ENCODE assay signal across 13 cellular contexts in the genomic region with DNA sequence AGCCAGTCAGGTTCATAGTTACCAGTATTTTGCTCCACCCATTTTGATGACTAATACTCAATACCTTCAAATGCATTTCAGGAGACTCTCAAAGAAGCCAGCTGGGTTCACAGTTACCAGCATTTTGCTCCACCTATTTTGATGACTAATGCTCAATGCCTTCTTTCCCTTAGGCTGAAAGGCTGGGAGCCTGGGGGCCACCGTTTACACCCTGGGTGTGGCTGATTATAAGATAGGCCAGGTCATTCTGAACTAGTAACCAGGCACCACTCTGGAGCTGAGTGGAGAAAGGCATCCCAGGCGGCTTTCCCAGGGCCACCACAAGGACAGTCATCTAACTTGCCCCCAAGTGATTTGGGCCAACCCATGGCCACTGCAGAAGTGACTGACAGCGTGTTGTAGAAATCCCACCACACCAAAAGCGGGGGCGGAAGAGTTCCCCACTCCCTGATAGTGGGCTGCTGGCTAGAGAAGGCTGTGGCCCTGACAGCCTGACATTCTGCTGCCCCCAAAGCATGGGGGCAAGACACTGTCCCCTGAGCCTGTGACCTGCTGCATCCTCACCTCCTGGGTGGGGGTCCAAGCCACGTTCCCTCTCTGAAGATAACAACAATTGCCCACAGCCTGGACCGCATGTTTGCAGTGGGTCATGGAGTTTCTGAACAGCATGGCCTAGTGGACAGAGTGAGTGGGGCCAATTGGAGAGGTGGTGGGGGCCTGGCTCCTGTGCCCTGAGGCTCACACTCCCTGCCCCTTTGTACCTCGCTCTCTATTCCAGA. TPM values are rescaled to one million over a fixed set of nuclear protein-coding genes. Genes with fewer than 3 reads are reported as not detected.
DNase-seq lines count a peak whose midpoint lies in the region; ATAC-seq and TF ChIP-seq lines count a peak whose summit lies in the region.
"Had no signal": no experiment of that assay in that cellular context is flagged by ENCODE, and none has a peak within 500 bp of the region (broad histone marks: within the 10 kb centered on the region; RNA-seq: fewer than 3 reads in every experiment).

No MANE protein-coding gene starts in this region.

- H3K79me2 ChIP-seq in SK-N-SH (ENCODE audit: insufficient read depth) = no peaks in the 10 kb centered on the region

- H3K9me2 ChIP-seq in SK-N-SH = no peaks in the 10 kb centered on the region

- peaks cover 10 to 33% of the 10 kb centered on the region in 2 experiments; a peak in 3 of 4 replicates for H3K4me1 ChIP-seq in SK-N-SH (ENCODE audit: control insufficient read depth in 1 of 2, insufficient read depth in 2 of 2, low read depth in 1 of 2, low read length in 1 of 2)
- H3K4me1 ChIP-seq in psoas muscle = no peaks in the 10 kb centered on the region
- H3K4me1 ChIP-seq: BE2C had no signal

- peak overlapping the region; percentile 41 for H3K4me2 ChIP-seq in SK-N-SH

- CTCF ChIA-PET in SK-N-SH (lab: Yijun Ruan, JAX) = no interaction called here

- no peak for TF ChIP-seq RAD21 in SK-N-SH (IDR thresholded peaks at IDR 0.05; ENCODE audit: low read length)

- H3K9me3 ChIP-seq in SK-N-SH (no peaks in the 10 kb centered on the region), psoas muscle (no peaks in the 10 kb centered on the region)
- H3K9me3 ChIP-seq: BE2C had no signal

- POLR2A ChIA-PET in SK-N-SH (lab: Yijun Ruan, JAX) = no interaction called here

- peak in 1 of 2 experiments; percentile 46; a peak in 1 of 4 replicates for TF ChIP-seq EP300 in SK-N-SH (IDR thresholded peaks at IDR 0.05; ENCODE audit: borderline replicate concordance in 1 of 2, low read depth in 1 of 2, low read length in 1 of 2)

- no peak overlapping the region for H2AFZ ChIP-seq in SK-N-SH (ENCODE audit: low read depth)

- intact Hi-C loops in cardiac septum (cut with DNase I) (no loop called here), Right ventricle myocardium superior (cut with DNase I) (no loop called here), psoas muscle (cut with DNase I) (no loop called here)

- peak; percentile 73 for DNase-seq in cardiac septum (ENCODE audit: low spot score)
- no peak for DNase-seq in Right ventricle myocardium superior
- no peak for DNase-seq in SK-N-SH
- peak; percentile 21 for DNase-seq in fibroblast of the conjunctiva (ENCODE audit: low read depth)
- DNase-seq in ureter (ENCODE audit: low spot score) = peak; percentile 83
- DNase-seq in T-helper 1 cell = no peak
- no peak for DNase-seq in psoas muscle
- DNase-seq: BE2C, left cardiac atrium, NCI-H2081 had no signal

- H4K20me1 ChIP-seq in SK-N-SH (ENCODE audit: insufficient read depth) = no peaks in the 10 kb centered on the region

- no peaks in the 10 kb centered on the region for H3K27me3 ChIP-seq in SK-N-SH (ENCODE audit: insufficient read depth)
- no peaks in the 10 kb centered on the region for H3K27me3 ChIP-seq in psoas muscle (ENCODE audit: insufficient read depth in 3 of 3, low read length in 2 of 3)
- H3K27me3 ChIP-seq: BE2C had no signal

- WGBS in SK-N-SH (ENCODE audit: low lambda C conversion rate) = 60% methylated on average over 5 of the region's 8 CpGs
- WGBS in psoas muscle, 3 donors = 81 to 90% (median 89%) methylated on average over 8 of the region's 8 CpGs

- ATAC-seq in Right ventricle myocardium superior (ENCODE audit: poor library complexity) = no peak
- no peak for ATAC-seq in HG03354 (IDR thresholded peaks at IDR 0.05; ENCODE audit: poor library complexity, severe bottlenecking, unreplicated experiment)
- no peak for ATAC-seq in psoas muscle
- ATAC-seq: WTC11 had no signal

- no peaks in the 10 kb centered on the region for H3F3A ChIP-seq in SK-N-SH (replicated peaks; ENCODE audit: insufficient read depth)

- 0 out of 2 replicates have a peak overlapping the region, but pooled peaks have one; percentile 19 for H3K9ac ChIP-seq in SK-N-SH

- H3K27ac ChIP-seq in SK-N-SH (ENCODE audit: low read depth in 2 of 2, low read length in 1 of 2) = no peak overlapping the region
- no peak overlapping the region for H3K27ac ChIP-seq in psoas muscle

- H3K4me3 ChIP-seq in SK-N-SH (ENCODE audit: low read depth in 2 of 2, low read length in 1 of 2) = no peak overlapping the region
- H3K4me3 ChIP-seq in psoas muscle = no peak overlapping the region

- H3K36me3 ChIP-seq in SK-N-SH (replicated peaks in 1 of 2; ENCODE audit: control insufficient read depth in 1 of 2, insufficient read depth in 2 of 2, low read length in 1 of 2) (no peaks in the 10 kb centered on the region), psoas muscle (ENCODE audit: insufficient read depth in 1 of 2, low read depth in 1 of 2) (no peaks in the 10 kb centered on the region)
- H3K36me3 ChIP-seq: BE2C had no signal

- TF ChIP-seq CTCF in SK-N-SH (IDR thresholded peaks at IDR 0.05) (no peak), psoas muscle (IDR thresholded peaks at IDR 0.05) (no peak)

TF ChIP-seq in SK-N-SH, 30 proteins besides CTCF, POLR2A, EP300 and RAD21 (continues in another document):
- TF ChIP-seq EZH2phosphoT487 (IDR thresholded peaks at IDR 0.05; ENCODE audit: borderline replicate concordance, low read depth) (no peak), TCF12 (IDR thresholded peaks at IDR 0.05) (peak; percentile 53), MEF2A (IDR thresholded peaks at IDR 0.05; ENCODE audit: borderline replicate concordance, low read depth) (no peak), NFIC (IDR thresholded peaks at IDR 0.05; ENCODE audit: borderline replicate concordance) (no peak), SMC3 (IDR thresholded peaks at IDR 0.05; ENCODE audit: low read depth, low read length) (no peak), RXRA (IDR thresholded peaks at IDR 0.05; ENCODE audit: borderline replicate concordance, low read depth) (no peak), FOSL2 (IDR thresholded peaks at IDR 0.05; ENCODE audit: borderline replicate concordance, low read depth) (peak; percentile 56; the same call in 1 of the 2 replicates), TEAD4 (IDR thresholded peaks at IDR 0.05; ENCODE audit: borderline replicate concordance, insufficient read depth) (no peak), TAF1 (IDR thresholded peaks at IDR 0.05; ENCODE audit: borderline replicate concordance, low read depth, low read length) (no peak), NRF1 (IDR thresholded peaks at IDR 0.05; ENCODE audit: low read depth, low read length) (no peak), RFX5 (IDR thresholded peaks at IDR 0.05; ENCODE audit: low read length) (no peak), GATA2 (CRISPR knock-in tag; IDR thresholded peaks at IDR 0.05) (no peak), JUND (IDR thresholded peaks at IDR 0.05) (peak; percentile 55; the same call in 1 of the 2 replicates), MXI1 (IDR thresholded peaks at IDR 0.05; ENCODE audit: low read depth, low read length) (no peak), YY1 (IDR thresholded peaks at IDR 0.05; ENCODE audit: low read depth) (no peak)
- TF ChIP-seq, protein P1, sequence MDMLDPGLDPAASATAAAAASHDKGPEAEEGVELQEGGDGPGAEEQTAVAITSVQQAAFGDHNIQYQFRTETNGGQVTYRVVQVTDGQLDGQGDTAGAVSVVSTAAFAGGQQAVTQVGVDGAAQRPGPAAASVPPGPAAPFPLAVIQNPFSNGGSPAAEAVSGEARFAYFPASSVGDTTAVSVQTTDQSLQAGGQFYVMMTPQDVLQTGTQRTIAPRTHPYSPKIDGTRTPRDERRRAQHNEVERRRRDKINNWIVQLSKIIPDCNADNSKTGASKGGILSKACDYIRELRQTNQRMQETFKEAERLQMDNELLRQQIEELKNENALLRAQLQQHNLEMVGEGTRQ (IDR thresholded peaks at IDR 0.05; ENCODE audit: borderline replicate concordance, low read depth, low read length) = no peak
- TF ChIP-seq, protein P2, sequence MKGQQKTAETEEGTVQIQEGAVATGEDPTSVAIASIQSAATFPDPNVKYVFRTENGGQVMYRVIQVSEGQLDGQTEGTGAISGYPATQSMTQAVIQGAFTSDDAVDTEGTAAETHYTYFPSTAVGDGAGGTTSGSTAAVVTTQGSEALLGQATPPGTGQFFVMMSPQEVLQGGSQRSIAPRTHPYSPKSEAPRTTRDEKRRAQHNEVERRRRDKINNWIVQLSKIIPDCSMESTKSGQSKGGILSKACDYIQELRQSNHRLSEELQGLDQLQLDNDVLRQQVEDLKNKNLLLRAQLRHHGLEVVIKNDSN (IDR thresholded peaks at IDR 0.05; ENCODE audit: borderline replicate concordance, low read depth) = no peak
- TF ChIP-seq, protein P3, sequence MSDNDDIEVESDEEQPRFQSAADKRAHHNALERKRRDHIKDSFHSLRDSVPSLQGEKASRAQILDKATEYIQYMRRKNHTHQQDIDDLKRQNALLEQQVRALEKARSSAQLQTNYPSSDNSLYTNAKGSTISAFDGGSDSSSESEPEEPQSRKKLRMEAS (IDR thresholded peaks at IDR 0.05; ENCODE audit: low read depth) = no peak
- TF ChIP-seq, protein P4, sequence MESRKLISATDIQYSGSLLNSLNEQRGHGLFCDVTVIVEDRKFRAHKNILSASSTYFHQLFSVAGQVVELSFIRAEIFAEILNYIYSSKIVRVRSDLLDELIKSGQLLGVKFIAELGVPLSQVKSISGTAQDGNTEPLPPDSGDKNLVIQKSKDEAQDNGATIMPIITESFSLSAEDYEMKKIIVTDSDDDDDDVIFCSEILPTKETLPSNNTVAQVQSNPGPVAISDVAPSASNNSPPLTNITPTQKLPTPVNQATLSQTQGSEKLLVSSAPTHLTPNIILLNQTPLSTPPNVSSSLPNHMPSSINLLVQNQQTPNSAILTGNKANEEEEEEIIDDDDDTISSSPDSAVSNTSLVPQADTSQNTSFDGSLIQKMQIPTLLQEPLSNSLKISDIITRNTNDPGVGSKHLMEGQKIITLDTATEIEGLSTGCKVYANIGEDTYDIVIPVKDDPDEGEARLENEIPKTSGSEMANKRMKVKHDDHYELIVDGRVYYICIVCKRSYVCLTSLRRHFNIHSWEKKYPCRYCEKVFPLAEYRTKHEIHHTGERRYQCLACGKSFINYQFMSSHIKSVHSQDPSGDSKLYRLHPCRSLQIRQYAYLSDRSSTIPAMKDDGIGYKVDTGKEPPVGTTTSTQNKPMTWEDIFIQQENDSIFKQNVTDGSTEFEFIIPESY (IDR thresholded peaks at IDR 0.05; ENCODE audit: borderline replicate concordance, low read depth) = no peak

RNA-seq across cellular contexts. Expression of a gene that starts 23.0 kb away (rescaled TPM):
- total RNA-seq in cardiac septum (0.16 TPM), Right ventricle myocardium superior (not detected), ureter (1.8 TPM), psoas muscle (under 1 TPM in 3 of 4 donors, not detected in 1; 0.07 to 0.15 (median 0.08) TPM)
- polyA plus RNA-seq in SK-N-SH (2012; rRNA removed) (0.59 and 0.81 TPM in 2 replicates), psoas muscle (under 1 TPM in 2 of 3 donors, not detected in 1; 0.03 to 0.04 TPM)
- polyA plus RNA-seq in SK-N-SH (2012; cell fraction: cytosol; rRNA removed) = 0.27 and 0.52 TPM in 2 replicates
- 0.48 and 0.52 TPM in 2 replicates for polyA plus RNA-seq in SK-N-SH (2012; cell fraction: nucleus; rRNA removed)
- total RNA-seq: left cardiac atrium had no signal

RNA-seq across cellular contexts. Expression of a gene that starts 58.9 kb away (rescaled TPM):
- total RNA-seq in cardiac septum (not detected), Right ventricle myocardium superior (not detected), ureter (not detected), psoas muscle (not detected)
- polyA plus RNA-seq in SK-N-SH (2012; rRNA removed) (not detected in 2 replicates), psoas muscle (not detected)
- polyA plus RNA-seq in SK-N-SH (2012; cell fraction: cytosol; rRNA removed) = not detected in 2 replicates
- not detected in 2 replicates for polyA plus RNA-seq in SK-N-SH (2012; cell fraction: nucleus; rRNA removed)
- total RNA-seq: left cardiac atrium, subcutaneous adipose tissue, WTC11 had no signal

Comparison
In these comparisons a context has a peak if more than half of its experiments do, and no peak if none do; other contexts are left out.
1. DNase-seq: peak in cardiac septum (single experiment), fibroblast of the conjunctiva (single experiment) and ureter (single experiment); none in Right ventricle myocardium superior (single experiment), SK-N-SH (single experiment), T-helper 1 cell (0 of 5) and psoas muscle (0 of 2).